Comparison of ENCODE assay signal across 30 cellular contexts in genomic region chr5:52751137-52751536, GRCh38.
"Had no signal": no experiment of that assay in that cellular context is flagged by ENCODE, and none has a peak within 500 bp of the region (broad histone marks: within the 10 kb centered on the region; RNA-seq: fewer than 3 reads in every experiment).

No MANE protein-coding gene starts in this region.

- ATAC-seq: heart right ventricle; left colon; left ventricle myocardium superior; mucosa of descending colon; natural killer cell treated with Interleukin-12 subunit alpha and Interleukin-12 subunit beta and Interleukin-15 and Interleukin-18, amount 100 ng/mL, for 72 hours; sciatic nerve; stimulated activated naive CD8-positive, alpha-beta T cell treated with anti-CD3 and anti-CD28 coated beads, Interleukin-15, amount 100 ng/mL, for 72 hours; upper lobe of right lung had no signal

- H3K4me3 ChIP-seq: coronary artery, heart right ventricle, lung, mucosa of descending colon, pancreas, smooth muscle cell, suprapubic skin, transverse colon, upper lobe of right lung, vagina had no signal

- H3K36me3 ChIP-seq: heart right ventricle, neutrophil, pancreas, suprapubic skin, transverse colon, upper lobe of right lung, vagina had no signal

- FAIRE-seq: endometrium, pancreas had no signal

- H3K9me3 ChIP-seq: heart right ventricle, mucosa of descending colon, neutrophil, pancreas, suprapubic skin, transverse colon, upper lobe of right lung, vagina had no signal

- DNase-seq: dermis blood vessel endothelial cell; effector memory CD4-positive, alpha-beta T cell; foreskin melanocyte; glutamatergic neuron; heart right ventricle; hippocampal formation; islet precursor cell; kidney glomerular epithelial cell; left colon; left ventricle myocardium superior; mucosa of descending colon; naive B cell; pancreas; stimulated activated CD4-positive, alpha-beta T cell treated with anti-CD3 and anti-CD28 coated beads, Interleukin-12 subunit alpha, Interleukin-12 subunit beta, amount 100 ng/mL, for 4 hours; stimulated activated CD4-positive, alpha-beta T cell treated with anti-CD3 and anti-CD28 coated beads, Interleukin-1b, Interleukin-23, amount 100 ng/mL, for 48 hours; stimulated activated CD4-positive, alpha-beta T cell treated with anti-CD3 and anti-CD28 coated beads, Interleukin-4, amount 100 ng/mL, for 1 hour; stimulated activated CD8-positive, alpha-beta memory T cell treated with anti-CD3 and anti-CD28 coated beads, Interleukin-4, amount 100 ng/mL, for 48 hours; stimulated activated naive CD4-positive, alpha-beta T cell; stimulated activated naive CD8-positive, alpha-beta T cell treated with anti-CD3 and anti-CD28 coated beads, Interleukin-15, amount 100 ng/mL, for 72 hours; transverse colon; upper lobe of right lung had no signal

- H3K27ac ChIP-seq: coronary artery, heart right ventricle, neutrophil, pancreas, suprapubic skin, transverse colon, upper lobe of right lung, vagina had no signal

- H3K27me3 ChIP-seq: heart right ventricle, neutrophil, pancreas, suprapubic skin, transverse colon, upper lobe of right lung, vagina had no signal

- H3K4me2 ChIP-seq: smooth muscle cell had no signal

- H3K4me1 ChIP-seq: heart right ventricle, pancreas, suprapubic skin, transverse colon, vagina had no signal
